In the genomic region with DNA sequence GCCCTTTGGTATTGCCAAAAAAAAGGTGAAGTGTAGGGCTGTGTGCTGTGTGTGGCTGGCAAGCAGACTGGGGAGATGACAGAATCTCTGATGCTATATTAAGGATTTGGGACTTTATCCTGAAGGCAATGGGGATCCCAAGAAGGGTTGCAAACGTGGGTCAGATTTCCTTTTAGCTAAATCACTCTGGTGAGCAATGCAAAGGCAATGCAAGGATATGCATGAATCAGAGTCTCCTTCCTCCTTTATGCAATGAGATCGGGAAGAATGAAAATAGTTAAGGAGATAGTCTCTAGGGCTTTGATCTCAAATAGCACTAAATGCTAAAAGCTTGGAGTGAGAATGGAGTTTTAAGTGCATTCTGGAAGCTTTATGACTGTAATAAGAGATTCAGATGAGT, we compare ENCODE assay signal across 15 cellular contexts. TPM values are rescaled to one million over a fixed set of nuclear protein-coding genes. Genes with fewer than 3 reads are reported as not detected.
DNase-seq lines count a peak whose midpoint lies in the region; TF ChIP-seq lines count a peak whose summit lies in the region.
"Had no signal": no experiment of that assay in that cellular context is flagged by ENCODE, and none has a peak within 500 bp of the region (broad histone marks: within the 10 kb centered on the region; RNA-seq: fewer than 3 reads in every experiment).

No MANE protein-coding gene starts in this region.

- H3K9me3 ChIP-seq in esophagus muscularis mucosa: peaks cover 0 to 7% (median 3%) of the 10 kb centered on the region in 4 donors

- H3K27me3 ChIP-seq in BJ (ENCODE audit: control insufficient read depth, insufficient read depth, low read length) (no peaks in the 10 kb centered on the region), esophagus muscularis mucosa (peaks cover 0 to 14% (median 0%) of the 10 kb centered on the region in 4 donors)

- TF ChIP-seq EP300 in esophagus muscularis mucosa (IDR thresholded peaks at IDR 0.05): no peak

- POLR2A ChIA-PET in BJ (lab: Charles Lee): no interaction called here

- 41% methylated on average over 2 of the region's 2 CpGs for WGBS in esophagus muscularis mucosa

- CTCF ChIA-PET in BJ (lab: Yijun Ruan, JAX): no interaction called here

- H3K36me3 Mint-ChIP-seq in chondrocyte (ENCODE audit: low read depth): no peaks in the 10 kb centered on the region
- H3K36me3 Mint-ChIP-seq: CD14-positive monocyte, type B pancreatic cell had no signal

- peaks cover 5% of the 10 kb centered on the region for H3K4me1 Mint-ChIP-seq in chondrocyte (ENCODE audit: low read depth)
- H3K4me1 Mint-ChIP-seq: activated CD4-positive, alpha-beta T cell treated with anti-CD3 and anti-CD28 coated beads, Interleukin-2, amount 10 ng/mL, durations not matched to agents 24 days and 14 days had no signal

- no peak overlapping the region for H3K27ac ChIP-seq in esophagus muscularis mucosa (replicated peaks in 1 of 4)

- H3K9me3 Mint-ChIP-seq in chondrocyte (ENCODE audit: low read depth): peaks cover 4% of the 10 kb centered on the region
- H3K9me3 Mint-ChIP-seq: activated CD4-positive, alpha-beta T cell treated with anti-CD3 and anti-CD28 coated beads, Interleukin-2, amount 10 ng/mL, durations not matched to agents 24 days and 14 days; activated T-cell treated with anti-CD3 and anti-CD28 coated beads, Interleukin-2, amount 50 U/mL, for 4 hours had no signal

- no peaks in the 10 kb centered on the region for H3K4me1 ChIP-seq in esophagus muscularis mucosa

- H3K27ac Mint-ChIP-seq in chondrocyte (ENCODE audit: unreplicated experiment): peak overlapping the region; percentile 32
- H3K27ac Mint-ChIP-seq: activated CD4-positive, alpha-beta T cell treated with anti-CD3 and anti-CD28 coated beads, Interleukin-2, amount 10 ng/mL, durations not matched to agents 24 days and 14 days; CD14-positive monocyte; type B pancreatic cell had no signal

- TF ChIP-seq CTCF in BJ (IDR thresholded peaks at IDR 0.05; ENCODE audit: insufficient read depth, low read depth, low read length): no peak
- TF ChIP-seq CTCF in chondrocyte (IDR thresholded peaks at IDR 0.05): no peak
- no peak for TF ChIP-seq CTCF in esophagus muscularis mucosa (IDR thresholded peaks at IDR 0.05)

- no peak overlapping the region for H3K4me3 ChIP-seq in BJ (ENCODE audit: low read depth, low read length)
- no peak overlapping the region for H3K4me3 ChIP-seq in esophagus muscularis mucosa

- intact Hi-C loops in esophagus muscularis mucosa (cut with DNase I): no loop called here

- peaks cover 2% of the 10 kb centered on the region for H3K27me3 Mint-ChIP-seq in chondrocyte (ENCODE audit: low read depth)

- DNase-seq in BJ (ENCODE audit: low read depth): peak; percentile 29
- DNase-seq in M059J (ENCODE audit: low read depth): peak; percentile 82
- no peak for DNase-seq in chondrocyte (ENCODE audit: low spot score)
- peak; percentile 36 for DNase-seq in myocyte (ENCODE audit: low read depth)
- DNase-seq in cerebellar cortex (ENCODE audit: low spot score): no peak
- DNase-seq in esophagus muscularis mucosa (ENCODE audit: extremely low spot score): no peak
- DNase-seq in COR-L47 (lab: John Stamatoyannopoulos, UW): no peak
- DNase-seq in activated effector memory CD4-positive, alpha-beta T cell treated with anti-CD3 and anti-CD28 coated beads, Interleukin-2, amount 50 U/mL, for 16 hours: no peak
- DNase-seq: activated CD4-positive, alpha-beta T cell treated with anti-CD3 and anti-CD28 coated beads, Interleukin-2, amount 10 ng/mL, durations not matched to agents 24 days and 14 days; activated T-cell treated with anti-CD3 and anti-CD28 coated beads, Interleukin-2, amount 50 U/mL, for 4 hours; NCI-H1694; NCI-H748 treated with DMSO at 0.1 percent for 48 hours had no signal

- no peak for TF ChIP-seq POLR2A in esophagus muscularis mucosa (IDR thresholded peaks at IDR 0.05; ENCODE audit: low read depth)

- no peak overlapping the region for H3K4me3 Mint-ChIP-seq in chondrocyte (ENCODE audit: unreplicated experiment)
- H3K4me3 Mint-ChIP-seq: activated CD4-positive, alpha-beta T cell treated with anti-CD3 and anti-CD28 coated beads, Interleukin-2, amount 10 ng/mL, durations not matched to agents 24 days and 14 days; activated T-cell treated with anti-CD3 and anti-CD28 coated beads, Interleukin-2, amount 50 U/mL, for 4 hours; CD14-positive monocyte; type B pancreatic cell had no signal

- H3K36me3 ChIP-seq in BJ (ENCODE audit: control insufficient read depth, insufficient read depth, low read length): no peaks in the 10 kb centered on the region
- no peaks in the 10 kb centered on the region for H3K36me3 ChIP-seq in esophagus muscularis mucosa

RNA-seq across cellular contexts. Expression of a gene that starts 27.3 kb away (rescaled TPM):
- not detected in 2 replicates for polyA plus RNA-seq in BJ (2011; rRNA removed)
- polyA minus RNA-seq in BJ (2011; rRNA and poly(A)+ RNA removed): 0.05 TPM in 2 replicates
- 0.10 and 0.34 TPM in 2 replicates for total RNA-seq in M059J (2014; rRNA removed; shearing (Covaris generic))
- total RNA-seq in chondrocyte (0.12 to 3.1 TPM (median 1.6 TPM) in 3 replicates), myocyte (15.5 and 15.9 TPM in 2 replicates), esophagus muscularis mucosa (10 to 100 TPM in 1 of 4 donors, 1 to 10 TPM in 3; 3.6 to 10.8 (median 4.6) TPM)
- polyA plus RNA-seq in myocyte (2012): 31.5 TPM
- total RNA-seq: activated CD4-positive, alpha-beta T cell treated with anti-CD3 and anti-CD28 coated beads, Interleukin-2, amount 10 ng/mL, durations not matched to agents 24 days and 14 days; fibroblast of villous mesenchyme had no signal
- polyA plus RNA-seq: CD14-positive monocyte had no signal

Comparison
In these comparisons a context has a peak if more than half of its experiments do, and no peak if none do; other contexts are left out.
1. DNase-seq: peak in BJ (single experiment), M059J (single experiment) and myocyte (single experiment); none in chondrocyte (single experiment), cerebellar cortex (single experiment), esophagus muscularis mucosa (single experiment), COR-L47 (single experiment) and activated effector memory CD4-positive, alpha-beta T cell treated with anti-CD3 and anti-CD28 coated beads, Interleukin-2, amount 50 U/mL, for 16 hours (single experiment).